Comparison of ENCODE assay signal across 16 cellular contexts in the genomic region with DNA sequence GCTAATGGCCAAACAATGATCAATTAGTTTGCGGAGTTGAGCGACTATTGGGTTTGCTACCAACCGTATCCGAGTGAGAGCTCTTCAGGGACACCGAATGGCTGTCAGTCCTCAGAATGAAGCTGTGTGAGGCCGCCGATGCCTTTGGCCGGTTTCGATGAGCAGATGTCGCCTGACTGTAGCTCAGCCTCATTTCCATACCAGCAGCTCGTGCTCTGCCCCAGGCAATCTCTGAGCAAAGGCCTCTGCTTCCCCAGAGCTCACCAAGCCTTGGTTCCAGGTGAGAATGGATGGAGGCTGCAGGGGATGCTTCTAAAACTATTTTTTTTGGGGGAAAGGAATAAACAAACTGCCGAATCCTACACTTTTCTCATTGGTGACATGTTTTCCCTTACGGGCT.
"Had no signal": no experiment of that assay in that cellular context is flagged by ENCODE, and none has a peak within 500 bp of the region (broad histone marks: within the 10 kb centered on the region; RNA-seq: fewer than 3 reads in every experiment).

No MANE protein-coding gene starts in this region.

- H3K27me3 Mint-ChIP-seq: stimulated activated memory B cell treated with anti-CD40 and anti-IgM and Interleukin-4, amounts not matched to agents 10 μg/mL and 1 μg/mL and 100 μg/mL, for 72 hours; stimulated activated naive CD8-positive, alpha-beta T cell treated with anti-CD3 and anti-CD28 coated beads, Interleukin-15, Interleukin-2, amounts not matched to agents 100 ng/mL and 50 ng/mL, for 24 hours had no signal

- H3K4me3 Mint-ChIP-seq: naive thymus-derived CD8-positive, alpha-beta T cell; stimulated activated memory B cell treated with anti-CD40 and anti-IgM and Interleukin-4, amounts not matched to agents 10 μg/mL and 1 μg/mL and 100 μg/mL, for 72 hours; stimulated activated naive CD8-positive, alpha-beta T cell treated with anti-CD3 and anti-CD28 coated beads, Interleukin-15, Interleukin-2, amounts not matched to agents 100 ng/mL and 50 ng/mL, for 24 hours had no signal

- DNase-seq: cortex of kidney; dorsolateral prefrontal cortex; effector CD8-positive, alpha-beta T cell; gastrocnemius medialis; kidney glomerular epithelial cell; mucosa of descending colon; naive thymus-derived CD8-positive, alpha-beta T cell; posterior cingulate gyrus; spleen; stimulated activated CD4-positive, alpha-beta T cell treated with anti-CD3 and anti-CD28 coated beads, Interleukin-15, amount 100 ng/mL, for 24 hours; stimulated activated CD4-positive, alpha-beta T cell treated with anti-CD3 and anti-CD28 coated beads, Interleukin-1b, Interleukin-23, amount 100 ng/mL, for 48 hours; stimulated activated CD4-positive, alpha-beta T cell treated with anti-CD3 and anti-CD28 coated beads, Interleukin-4, amount 100 ng/mL, for 24 hours; tibial artery had no signal

- H3K9me3 ChIP-seq: gastrocnemius medialis, mucosa of descending colon, spleen, tibial artery had no signal

- H3K4me3 ChIP-seq: dorsolateral prefrontal cortex, gastrocnemius medialis, mucosa of descending colon, spleen, tibial artery had no signal

- H3K4me1 ChIP-seq: gastrocnemius medialis, spleen, tibial artery had no signal

- H3K4me1 Mint-ChIP-seq: stimulated activated memory B cell treated with anti-CD40 and anti-IgM and Interleukin-4, amounts not matched to agents 10 μg/mL and 1 μg/mL and 100 μg/mL, for 72 hours had no signal

- H3K27ac Mint-ChIP-seq: naive thymus-derived CD8-positive, alpha-beta T cell; stimulated activated memory B cell treated with anti-CD40 and anti-IgM and Interleukin-4, amounts not matched to agents 10 μg/mL and 1 μg/mL and 100 μg/mL, for 72 hours; stimulated activated naive CD8-positive, alpha-beta T cell treated with anti-CD3 and anti-CD28 coated beads, Interleukin-15, Interleukin-2, amounts not matched to agents 100 ng/mL and 50 ng/mL, for 24 hours had no signal

- H3K36me3 Mint-ChIP-seq: naive thymus-derived CD8-positive, alpha-beta T cell; stimulated activated memory B cell treated with anti-CD40 and anti-IgM and Interleukin-4, amounts not matched to agents 10 μg/mL and 1 μg/mL and 100 μg/mL, for 72 hours had no signal

- H3K36me3 ChIP-seq: gastrocnemius medialis, spleen, tibial artery had no signal

- H3K9me3 Mint-ChIP-seq: naive thymus-derived CD8-positive, alpha-beta T cell; stimulated activated memory B cell treated with anti-CD40 and anti-IgM and Interleukin-4, amounts not matched to agents 10 μg/mL and 1 μg/mL and 100 μg/mL, for 72 hours; stimulated activated naive CD8-positive, alpha-beta T cell treated with anti-CD3 and anti-CD28 coated beads, Interleukin-15, Interleukin-2, amounts not matched to agents 100 ng/mL and 50 ng/mL, for 24 hours had no signal

- H3K27ac ChIP-seq: dorsolateral prefrontal cortex, gastrocnemius medialis, spleen, tibial artery had no signal

- H3K27me3 ChIP-seq: gastrocnemius medialis, spleen, tibial artery had no signal

- ATAC-seq: gastrocnemius medialis; mucosa of descending colon; naive thymus-derived CD8-positive, alpha-beta T cell; sciatic nerve; stimulated activated memory B cell treated with anti-CD40 and anti-IgM and Interleukin-4, amounts not matched to agents 10 μg/mL and 1 μg/mL and 100 μg/mL, for 72 hours had no signal
